12 cellular contexts compared by ENCODE assay signal in genomic region chr5:10505517-10506095, GRCh38. TPM values are rescaled to one million over a fixed set of nuclear protein-coding genes. Genes with fewer than 3 reads are reported as not detected.
DNase-seq lines count a peak whose midpoint lies in the region; ATAC-seq, FAIRE-seq and TF ChIP-seq lines count a peak whose summit lies in the region.
"Had no signal": no experiment of that assay in that cellular context is flagged by ENCODE, and none has a peak within 500 bp of the region (broad histone marks: within the 10 kb centered on the region; RNA-seq: fewer than 3 reads in every experiment).

No MANE protein-coding gene starts in this region.

- no peak for TF ChIP-seq RAD21 in A549 (conservative IDR thresholded peaks at IDR 0.05 in 1 of 2, IDR thresholded peaks at IDR 0.05 in 1 of 2)

- no peaks in the 10 kb centered on the region for H4K20me1 ChIP-seq in OCI-LY3 (ENCODE audit: insufficient read depth, low read length)
- H4K20me1 ChIP-seq in PC-9 (ENCODE audit: insufficient read depth), result no peaks in the 10 kb centered on the region

- TF ChIP-seq POLR2A in A549 (IDR thresholded peaks at IDR 0.05; ENCODE audit: low read length), result no peak
- TF ChIP-seq POLR2A in upper lobe of left lung (IDR thresholded peaks at IDR 0.05), result no peak
- TF ChIP-seq POLR2A in H54 (IDR thresholded peaks at IDR 0.05; ENCODE audit: low read depth, low read length), result no peak

- H3K79me2 ChIP-seq in OCI-LY3 (ENCODE audit: low read length) (no peaks in the 10 kb centered on the region), PC-9 (ENCODE audit: low read depth) (no peaks in the 10 kb centered on the region)

- FAIRE-seq in A549 (lab: Jason Lieb, UNC), result no peak
- no peak for FAIRE-seq in H54 (lab: Jason Lieb, UNC)
- FAIRE-seq: endothelial cell of umbilical vein, TTC549 had no signal

- H3K36me3 ChIP-seq in OCI-LY3 (replicated peaks; ENCODE audit: low read depth, low read length), result peaks cover 4% of the 10 kb centered on the region
- H3K36me3 ChIP-seq in upper lobe of left lung, result no peaks in the 10 kb centered on the region
- no peaks in the 10 kb centered on the region for H3K36me3 ChIP-seq in PC-9 (ENCODE audit: low read depth)

- H3K4me3 Mint-ChIP-seq in nephron progenitor cell, result no peak overlapping the region
- H3K4me3 Mint-ChIP-seq: activated naive CD4-positive, alpha-beta T cell treated with anti-CD3 and anti-CD28 coated beads, Interleukin-2, amount 50 U/mL, for 24 hours had no signal

- intact Hi-C loops in PC-9 (cut with micrococcal nuclease; ENCODE audit: unreplicated experiment), result no loop called here

- H3K9me2 ChIP-seq in PC-9 (ENCODE audit: insufficient read depth), result no peaks in the 10 kb centered on the region

- H3K4me2 ChIP-seq in A549 (no peak overlapping the region), OCI-LY3 (ENCODE audit: low read length) (peak overlapping the region; percentile 35), PC-9 (no peak overlapping the region)

- peaks cover 75% of the 10 kb centered on the region for H3K4me1 Mint-ChIP-seq in nephron progenitor cell
- H3K4me1 Mint-ChIP-seq: activated naive CD4-positive, alpha-beta T cell treated with anti-CD3 and anti-CD28 coated beads, Interleukin-2, amount 50 U/mL, for 24 hours had no signal

- H2AFZ ChIP-seq in OCI-LY3 (ENCODE audit: low read depth, low read length) (no peak overlapping the region; the same call in 1 of the 2 replicates), PC-9 (no peak overlapping the region)

- TF ChIP-seq EP300 in A549 (IDR thresholded peaks at IDR 0.05) (no peak), upper lobe of left lung (IDR thresholded peaks at IDR 0.05) (no peak)

- H3K27ac ChIP-seq in A549, result peak overlapping the region in 1 of 2 experiments; percentile 78; a peak in 3 of 6 replicates
- H3K27ac ChIP-seq in OCI-LY3 (ENCODE audit: low read length), result peak overlapping the region; percentile 53
- H3K27ac ChIP-seq in upper lobe of left lung, result no peak overlapping the region
- H3K27ac ChIP-seq in PC-9, result no peak overlapping the region

- H3K27me3 ChIP-seq in OCI-LY3 (ENCODE audit: low read depth, low read length) (no peaks in the 10 kb centered on the region), upper lobe of left lung (no peaks in the 10 kb centered on the region), PC-9 (ENCODE audit: insufficient read depth, low read depth) (no peaks in the 10 kb centered on the region)

- H3K27ac Mint-ChIP-seq in nephron progenitor cell, result no peak overlapping the region
- H3K27ac Mint-ChIP-seq: activated naive CD4-positive, alpha-beta T cell treated with anti-CD3 and anti-CD28 coated beads, Interleukin-2, amount 50 U/mL, for 24 hours had no signal

- H3K9ac ChIP-seq in OCI-LY3 (ENCODE audit: low read length), result peak overlapping the region; percentile 16; the same call in 1 of the 2 replicates

- H3K4me1 ChIP-seq in A549 (peaks cover 84% of the 10 kb centered on the region), OCI-LY3 (ENCODE audit: low read length) (peaks cover 13% of the 10 kb centered on the region), upper lobe of left lung (peaks cover 0 to 6% (median 2%) of the 10 kb centered on the region in 4 donors), PC-9 (replicated peaks; ENCODE audit: insufficient read depth) (peaks cover 31% of the 10 kb centered on the region)

- BruUV-seq in PC-9 (replicated peaks; lab: Mats Ljungman, UMichigan), result no TSS peak

- H3K9me3 ChIP-seq in A549 (no peaks in the 10 kb centered on the region), OCI-LY3 (ENCODE audit: insufficient read depth, low read length) (no peaks in the 10 kb centered on the region), upper lobe of left lung (no peaks in the 10 kb centered on the region), PC-9 (ENCODE audit: insufficient read depth, low read depth) (no peaks in the 10 kb centered on the region)

- ATAC-seq in A549, result no peak
- peak; percentile 50 for ATAC-seq in GM19468 (IDR thresholded peaks at IDR 0.05; ENCODE audit: extremely low read depth, unreplicated experiment)
- peak; percentile 85 for ATAC-seq in HG03103 (IDR thresholded peaks at IDR 0.05; ENCODE audit: low read depth, unreplicated experiment)
- no peak for ATAC-seq in upper lobe of left lung (ENCODE audit: low FRiP score in 2 of 2)

- peaks cover 19% of the 10 kb centered on the region for H3K9me3 Mint-ChIP-seq in nephron progenitor cell
- H3K9me3 Mint-ChIP-seq: activated naive CD4-positive, alpha-beta T cell treated with anti-CD3 and anti-CD28 coated beads, Interleukin-2, amount 50 U/mL, for 24 hours had no signal

- H3K36me3 Mint-ChIP-seq in nephron progenitor cell (ENCODE audit: low read depth), result no peaks in the 10 kb centered on the region
- H3K36me3 Mint-ChIP-seq: activated naive CD4-positive, alpha-beta T cell treated with anti-CD3 and anti-CD28 coated beads, Interleukin-2, amount 50 U/mL, for 24 hours had no signal

- no peak for DNase-seq in A549 (ENCODE audit: low read depth in 1 of 2, low spot score in 1 of 2)
- DNase-seq in nephron progenitor cell, result no peak
- DNase-seq in upper lobe of left lung, result no peak
- no peak for DNase-seq in PC-9
- no peak for DNase-seq in H54 (ENCODE audit: insufficient read length, low spot score)
- DNase-seq: NCI-H446 treated with DMSO at 0.1 percent for 48 hours had no signal

- peaks cover 7% of the 10 kb centered on the region for H3K27me3 Mint-ChIP-seq in nephron progenitor cell (ENCODE audit: low read depth, poor library complexity)
- H3K27me3 Mint-ChIP-seq: activated naive CD4-positive, alpha-beta T cell treated with anti-CD3 and anti-CD28 coated beads, Interleukin-2, amount 50 U/mL, for 24 hours had no signal

- TF ChIP-seq CTCF in A549 (IDR thresholded peaks at IDR 0.05) (no peak), OCI-LY3 (IDR thresholded peaks at IDR 0.05; ENCODE audit: low read depth, low read length) (no peak), nephron progenitor cell (IDR thresholded peaks at IDR 0.05) (no peak), upper lobe of left lung (IDR thresholded peaks at IDR 0.05) (no peak), PC-9 (conservative IDR thresholded peaks at IDR 0.05) (no peak)

- H3K4me3 ChIP-seq in A549 (no peak overlapping the region), OCI-LY3 (ENCODE audit: low read length) (no peak overlapping the region), upper lobe of left lung (no peak overlapping the region), PC-9 (no peak overlapping the region)

- CTCF ChIA-PET in A549 (lab: Yijun Ruan, JAX) (no interaction called here), PC-9 (lab: Charles Lee) (no interaction called here)

- 91% methylated on average over 8 of the region's 8 CpGs for WGBS in A549 (ENCODE audit: missing lambda C conversion rate)
- whole genome bisulfite sequencing in upper lobe of left lung, 2 donors, result 67 to 71% methylated on average over 8 of the region's 8 CpGs

- POLR2A ChIA-PET in A549 (lab: Yijun Ruan, JAX), result no interaction called here
- POLR2A ChIA-PET in PC-9 (lab: Charles Lee; ENCODE audit: unreplicated experiment), result no interaction called here

- peaks cover 21% of the 10 kb centered on the region for H3F3A ChIP-seq in PC-9 (ENCODE audit: insufficient read depth, low read depth)

TF ChIP-seq in A549, 52 proteins besides CTCF, POLR2A, EP300 and RAD21:
- TF ChIP-seq JUN (IDR thresholded peaks at IDR 0.05) (no peak), CEBPB (IDR thresholded peaks at IDR 0.05) (0 out of 4 replicates have a peak, but pooled peaks have one; percentile 23 to 38)

RNA-seq across cellular contexts. Expression of gene ANKRD33B, which starts 58.3 kb away (rescaled TPM):
- polyA plus RNA-seq in A549 (2011; rRNA removed) (6.9 and 8.2 TPM in 2 replicates), A549 (2017; fragmentation: RNase III; extraction: RNeasy Plus Mini Kit Qiagen cat#74134 plus additional on column Dnase treatment) (4.0 to 7.1 TPM (median 4.4 TPM) in 3 replicates)
- 7.3 and 11.1 TPM in 2 replicates for polyA plus RNA-seq in A549 (2012; cell fraction: cytosol; rRNA removed)
- polyA plus RNA-seq in A549 (2012; cell fraction: nucleus; rRNA removed), result 24.2 and 33.7 TPM in 2 replicates
- 24.1 and 27.2 TPM in 2 replicates for polyA minus RNA-seq in A549 (2011; rRNA and poly(A)+ RNA removed)
- total RNA-seq in upper lobe of left lung (10 to 100 TPM in 1 of 6 donors, 1 to 10 TPM in 5; 3.1 to 10.5 (median 7.9) TPM), PC-9 (2021) (32.1 and 37.4 TPM in 2 replicates)

Comparison
In these comparisons a context has a peak if more than half of its experiments do, and no peak if none do; other contexts are left out.
1. ATAC-seq: peak in GM19468 (single experiment) and HG03103 (single experiment); none in A549 (0 of 2) and upper lobe of left lung (0 of 2).